Comparison of ENCODE assay signal across 1 cellular context in genomic region chr9:135889564-135890189, GRCh38.
TF ChIP-seq lines count a peak whose summit lies in the region.

No MANE protein-coding gene starts in this region.

TF ChIP-seq in H1, 55 proteins besides CTCF, POLR2A, EP300 and RAD21 (continued from another document):
- TF ChIP-seq, protein P1, sequence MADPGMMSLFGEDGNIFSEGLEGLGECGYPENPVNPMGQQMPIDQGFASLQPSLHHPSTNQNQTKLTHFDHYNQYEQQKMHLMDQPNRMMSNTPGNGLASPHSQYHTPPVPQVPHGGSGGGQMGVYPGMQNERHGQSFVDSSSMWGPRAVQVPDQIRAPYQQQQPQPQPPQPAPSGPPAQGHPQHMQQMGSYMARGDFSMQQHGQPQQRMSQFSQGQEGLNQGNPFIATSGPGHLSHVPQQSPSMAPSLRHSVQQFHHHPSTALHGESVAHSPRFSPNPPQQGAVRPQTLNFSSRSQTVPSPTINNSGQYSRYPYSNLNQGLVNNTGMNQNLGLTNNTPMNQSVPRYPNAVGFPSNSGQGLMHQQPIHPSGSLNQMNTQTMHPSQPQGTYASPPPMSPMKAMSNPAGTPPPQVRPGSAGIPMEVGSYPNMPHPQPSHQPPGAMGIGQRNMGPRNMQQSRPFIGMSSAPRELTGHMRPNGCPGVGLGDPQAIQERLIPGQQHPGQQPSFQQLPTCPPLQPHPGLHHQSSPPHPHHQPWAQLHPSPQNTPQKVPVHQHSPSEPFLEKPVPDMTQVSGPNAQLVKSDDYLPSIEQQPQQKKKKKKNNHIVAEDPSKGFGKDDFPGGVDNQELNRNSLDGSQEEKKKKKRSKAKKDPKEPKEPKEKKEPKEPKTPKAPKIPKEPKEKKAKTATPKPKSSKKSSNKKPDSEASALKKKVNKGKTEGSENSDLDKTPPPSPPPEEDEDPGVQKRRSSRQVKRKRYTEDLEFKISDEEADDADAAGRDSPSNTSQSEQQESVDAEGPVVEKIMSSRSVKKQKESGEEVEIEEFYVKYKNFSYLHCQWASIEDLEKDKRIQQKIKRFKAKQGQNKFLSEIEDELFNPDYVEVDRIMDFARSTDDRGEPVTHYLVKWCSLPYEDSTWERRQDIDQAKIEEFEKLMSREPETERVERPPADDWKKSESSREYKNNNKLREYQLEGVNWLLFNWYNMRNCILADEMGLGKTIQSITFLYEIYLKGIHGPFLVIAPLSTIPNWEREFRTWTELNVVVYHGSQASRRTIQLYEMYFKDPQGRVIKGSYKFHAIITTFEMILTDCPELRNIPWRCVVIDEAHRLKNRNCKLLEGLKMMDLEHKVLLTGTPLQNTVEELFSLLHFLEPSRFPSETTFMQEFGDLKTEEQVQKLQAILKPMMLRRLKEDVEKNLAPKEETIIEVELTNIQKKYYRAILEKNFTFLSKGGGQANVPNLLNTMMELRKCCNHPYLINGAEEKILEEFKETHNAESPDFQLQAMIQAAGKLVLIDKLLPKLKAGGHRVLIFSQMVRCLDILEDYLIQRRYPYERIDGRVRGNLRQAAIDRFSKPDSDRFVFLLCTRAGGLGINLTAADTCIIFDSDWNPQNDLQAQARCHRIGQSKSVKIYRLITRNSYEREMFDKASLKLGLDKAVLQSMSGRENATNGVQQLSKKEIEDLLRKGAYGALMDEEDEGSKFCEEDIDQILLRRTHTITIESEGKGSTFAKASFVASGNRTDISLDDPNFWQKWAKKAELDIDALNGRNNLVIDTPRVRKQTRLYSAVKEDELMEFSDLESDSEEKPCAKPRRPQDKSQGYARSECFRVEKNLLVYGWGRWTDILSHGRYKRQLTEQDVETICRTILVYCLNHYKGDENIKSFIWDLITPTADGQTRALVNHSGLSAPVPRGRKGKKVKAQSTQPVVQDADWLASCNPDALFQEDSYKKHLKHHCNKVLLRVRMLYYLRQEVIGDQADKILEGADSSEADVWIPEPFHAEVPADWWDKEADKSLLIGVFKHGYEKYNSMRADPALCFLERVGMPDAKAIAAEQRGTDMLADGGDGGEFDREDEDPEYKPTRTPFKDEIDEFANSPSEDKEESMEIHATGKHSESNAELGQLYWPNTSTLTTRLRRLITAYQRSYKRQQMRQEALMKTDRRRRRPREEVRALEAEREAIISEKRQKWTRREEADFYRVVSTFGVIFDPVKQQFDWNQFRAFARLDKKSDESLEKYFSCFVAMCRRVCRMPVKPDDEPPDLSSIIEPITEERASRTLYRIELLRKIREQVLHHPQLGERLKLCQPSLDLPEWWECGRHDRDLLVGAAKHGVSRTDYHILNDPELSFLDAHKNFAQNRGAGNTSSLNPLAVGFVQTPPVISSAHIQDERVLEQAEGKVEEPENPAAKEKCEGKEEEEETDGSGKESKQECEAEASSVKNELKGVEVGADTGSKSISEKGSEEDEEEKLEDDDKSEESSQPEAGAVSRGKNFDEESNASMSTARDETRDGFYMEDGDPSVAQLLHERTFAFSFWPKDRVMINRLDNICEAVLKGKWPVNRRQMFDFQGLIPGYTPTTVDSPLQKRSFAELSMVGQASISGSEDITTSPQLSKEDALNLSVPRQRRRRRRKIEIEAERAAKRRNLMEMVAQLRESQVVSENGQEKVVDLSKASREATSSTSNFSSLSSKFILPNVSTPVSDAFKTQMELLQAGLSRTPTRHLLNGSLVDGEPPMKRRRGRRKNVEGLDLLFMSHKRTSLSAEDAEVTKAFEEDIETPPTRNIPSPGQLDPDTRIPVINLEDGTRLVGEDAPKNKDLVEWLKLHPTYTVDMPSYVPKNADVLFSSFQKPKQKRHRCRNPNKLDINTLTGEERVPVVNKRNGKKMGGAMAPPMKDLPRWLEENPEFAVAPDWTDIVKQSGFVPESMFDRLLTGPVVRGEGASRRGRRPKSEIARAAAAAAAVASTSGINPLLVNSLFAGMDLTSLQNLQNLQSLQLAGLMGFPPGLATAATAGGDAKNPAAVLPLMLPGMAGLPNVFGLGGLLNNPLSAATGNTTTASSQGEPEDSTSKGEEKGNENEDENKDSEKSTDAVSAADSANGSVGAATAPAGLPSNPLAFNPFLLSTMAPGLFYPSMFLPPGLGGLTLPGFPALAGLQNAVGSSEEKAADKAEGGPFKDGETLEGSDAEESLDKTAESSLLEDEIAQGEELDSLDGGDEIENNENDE (IDR thresholded peaks at IDR 0.05; ENCODE audit: insufficient replicate concordance, low read length): no peak
- TF ChIP-seq BRCA1 (IDR thresholded peaks at IDR 0.05; ENCODE audit: low read depth, low read length) (no peak), SP1 (IDR thresholded peaks at IDR 0.05; ENCODE audit: low read depth, low read length) (no peak), CTBP2 (IDR thresholded peaks at IDR 0.05; ENCODE audit: borderline replicate concordance, insufficient read depth, insufficient read length, low read length) (no peak), USF2 (IDR thresholded peaks at IDR 0.05; ENCODE audit: low read length) (no peak), KDM4A (IDR thresholded peaks at IDR 0.05; ENCODE audit: low read depth, low read length, severe bottlenecking) (no peak), TAF1 (IDR thresholded peaks at IDR 0.05; ENCODE audit: low read depth, low read length) (no peak), NANOG (IDR thresholded peaks at IDR 0.05; ENCODE audit: insufficient read depth, low read depth, low read length, poor library complexity, severe bottlenecking) (no peak), SRF (IDR thresholded peaks at IDR 0.05; ENCODE audit: low read depth, low read length) (no peak), GABPA (IDR thresholded peaks at IDR 0.05; ENCODE audit: borderline replicate concordance, insufficient read depth, low read length) (no peak; the same call in 1 of the 2 replicates), EGR1 (IDR thresholded peaks at IDR 0.05; ENCODE audit: borderline replicate concordance, low read depth, low read length) (no peak), NRF1 (IDR thresholded peaks at IDR 0.05; ENCODE audit: low read depth, low read length) (no peak), GTF2F1 (IDR thresholded peaks at IDR 0.05; ENCODE audit: borderline replicate concordance, low read depth, low read length) (no peak), KDM1A (IDR thresholded peaks at IDR 0.05; ENCODE audit: borderline replicate concordance, low read length) (no peak)
